In the genomic region with DNA sequence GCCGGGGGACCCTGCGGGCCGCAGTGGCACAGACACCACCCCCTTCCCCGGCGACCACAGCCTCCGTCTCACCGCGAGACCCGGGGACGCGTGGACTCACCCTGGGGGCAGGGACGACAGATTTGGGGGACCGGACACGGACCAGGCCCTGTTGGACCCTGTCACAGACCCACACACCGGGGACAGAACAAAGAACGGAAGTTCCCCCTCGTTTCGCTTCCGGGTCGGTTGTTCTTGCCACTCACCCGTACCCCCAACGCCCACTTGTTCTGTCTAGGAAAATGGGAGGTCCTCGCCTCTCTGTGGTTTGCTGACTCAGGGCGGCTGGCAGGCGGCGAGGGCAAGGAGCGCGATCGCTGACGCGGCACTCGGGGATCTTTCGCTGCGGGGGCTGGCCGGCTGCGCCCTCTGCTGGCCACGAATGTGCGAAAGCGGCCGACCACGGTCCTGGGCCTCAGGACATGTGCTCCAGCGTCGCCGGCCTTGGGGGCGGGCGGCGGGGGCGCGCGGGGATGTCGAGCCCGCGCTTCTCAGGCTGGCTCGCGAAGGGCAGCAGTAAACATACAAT, we compare ENCODE assay signal across 8 cellular contexts. TPM values are rescaled to one million over a fixed set of nuclear protein-coding genes. Genes with fewer than 3 reads are reported as not detected.
DNase-seq lines count a peak whose midpoint lies in the region; ATAC-seq and FAIRE-seq lines count a peak whose summit lies in the region.

A gene (minus strand): TSS at position 189 of the 568 bp plus-strand sequence. CDS start 4,366 bp downstream, outside the sequence.

- no peaks in the 10 kb centered on the region for H3K27me3 Mint-ChIP-seq in effector memory CD8-positive, alpha-beta T cell

- peak; percentile 63 for ATAC-seq in GM21367 (IDR thresholded peaks at IDR 0.05; ENCODE audit: unreplicated experiment)
- ATAC-seq in effector memory CD8-positive, alpha-beta T cell (replicated peaks), result peak; percentile 79

- H3K4me3 Mint-ChIP-seq in effector memory CD8-positive, alpha-beta T cell, result peak within 1 kb of the TSS; percentile 87 to 91

- H3K4me1 Mint-ChIP-seq in effector memory CD8-positive, alpha-beta T cell (ENCODE audit: low read depth in 2 of 2), result peaks cover 25 to 34% of the 10 kb centered on the region in 2 donors

- H3K27ac Mint-ChIP-seq in effector memory CD8-positive, alpha-beta T cell, result peak within 1 kb of the TSS; percentile 57 to 95

- no peaks in the 10 kb centered on the region for H3K9me3 Mint-ChIP-seq in effector memory CD8-positive, alpha-beta T cell

- H3K36me3 Mint-ChIP-seq in effector memory CD8-positive, alpha-beta T cell (ENCODE audit: insufficient read depth), result peaks cover 39% of the 10 kb centered on the region

- in situ Hi-C loops in Caki2 (cut with HindIII; ENCODE audit: low pct_unique_long_range_greater_than_20kb, low sequenced_read_pairs), result no loop called here

- FAIRE-seq in HTR-8/SVneo (lab: Jason Lieb, UNC), result peak; percentile 83

- DNase-seq in Caki2 (ENCODE audit: low read depth) (peak; percentile 99), HTR-8/SVneo (ENCODE audit: insufficient read length, low spot score) (peak; percentile 91), NOMO-1 treated with DMSO at 0.1 percent for 48 hours (lab: John Stamatoyannopoulos, UW; ENCODE audit: unreplicated experiment) (peak; percentile 100), medulla oblongata (ENCODE audit: extremely low spot score) (peak; percentile 100)
- DNase-seq in activated CD8-positive, alpha-beta memory T cell treated with anti-CD3 and anti-CD28 coated beads for 4 hours (ENCODE audit: low read depth in 2 of 2), result peak; percentile 95 to 97
- DNase-seq in effector memory CD8-positive, alpha-beta T cell, result peak; percentile 96 to 97 (median 97)
- DNase-seq in stimulated activated CD8-positive, alpha-beta memory T cell treated with anti-CD3 and anti-CD28 coated beads, Interleukin-12 subunit alpha, Interleukin-12 subunit beta, amount 100 ng/mL, for 1 hour (ENCODE audit: low read depth), result peak; percentile 93

RNA-seq across cellular contexts. Expression of the gene that starts here (rescaled TPM):
- 47.7 and 51.4 TPM in 2 replicates for total RNA-seq in Caki2 (2014; rRNA removed; shearing (Covaris generic); ENCODE audit: low replicate concordance)

Comparison
In these comparisons a context has a peak if more than half of its experiments do, and no peak if none do; other contexts are left out.
1. Peak in every context shown above with its lines: DNase-seq and ATAC-seq.